In the genomic region with DNA sequence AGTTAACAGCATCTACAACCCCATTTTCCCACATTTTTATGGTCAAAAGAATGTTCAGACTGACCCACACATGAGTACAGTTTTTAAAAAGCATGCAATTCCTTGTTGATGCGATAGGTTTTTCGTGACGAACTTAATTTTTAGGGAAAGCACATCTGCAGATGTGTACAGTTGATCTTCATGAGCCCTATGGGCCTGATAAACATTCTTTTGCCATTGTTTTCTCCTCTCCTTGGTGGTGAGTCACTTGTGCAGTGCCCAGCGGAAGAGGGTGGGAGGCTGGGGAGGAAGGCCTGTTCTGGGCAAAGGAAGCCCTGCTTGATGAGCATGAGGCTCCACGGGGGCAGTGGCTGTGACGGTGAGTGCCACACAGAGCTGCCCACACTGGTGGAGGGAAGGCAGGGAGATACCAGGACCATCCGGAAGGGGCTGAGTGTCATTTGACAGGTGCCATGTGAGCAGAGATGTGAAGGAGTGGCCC, we compare ENCODE assay signal across 8 cellular contexts. TPM values are rescaled to one million over a fixed set of nuclear protein-coding genes. Genes with fewer than 3 reads are reported as not detected.
DNase-seq lines count a peak whose midpoint lies in the region; ATAC-seq and TF ChIP-seq lines count a peak whose summit lies in the region.

No MANE protein-coding gene starts in this region.

- H3K27me3 ChIP-seq in heart left ventricle (no peaks in the 10 kb centered on the region), stomach (no peaks in the 10 kb centered on the region)

- peaks cover 85% of the 10 kb centered on the region for H3K4me1 Mint-ChIP-seq in activated T-cell treated with anti-CD3 and anti-CD28 coated beads, Interleukin-2, amount 50 U/mL, for 72 hours (ENCODE audit: low read depth)

- intact Hi-C loops in heart left ventricle (cut with DNase I) (loop anchor here in 1 of 10 donors (10.0 kb wide), 1 partner anchor 323 kb away; no protein-coding TSS in a partner anchor), stomach (cut with DNase I; ENCODE audit: low total_unique reads) (no loop called here)

- H3K9me3 ChIP-seq in heart left ventricle (no peaks in the 10 kb centered on the region), stomach (no peaks in the 10 kb centered on the region)

- WGBS in heart left ventricle, 4 donors = 33 to 40% (median 33%) methylated on average over 7 of the region's 7 CpGs
- WGBS in stomach, 5 donors = 29 to 42% (median 34%) methylated on average over 6 to 7 of the region's 7 CpGs

- H3K9me3 Mint-ChIP-seq in activated T-cell treated with anti-CD3 and anti-CD28 coated beads, Interleukin-2, amount 50 U/mL, for 72 hours = no peaks in the 10 kb centered on the region

- no peak for TF ChIP-seq EP300 in stomach (IDR thresholded peaks at IDR 0.05)

- H3K27ac Mint-ChIP-seq in activated T-cell treated with anti-CD3 and anti-CD28 coated beads, Interleukin-2, amount 50 U/mL, for 72 hours = peak overlapping the region; percentile 92

- TF ChIP-seq CTCF in heart left ventricle (IDR thresholded peaks at IDR 0.05) (peak in 1 of 12 donors; percentile 10), stomach (IDR thresholded peaks at IDR 0.05) (no peak)

- H3K27me3 Mint-ChIP-seq in activated T-cell treated with anti-CD3 and anti-CD28 coated beads, Interleukin-2, amount 50 U/mL, for 72 hours (ENCODE audit: low read depth) = no peaks in the 10 kb centered on the region

- H3K36me3 Mint-ChIP-seq in activated T-cell treated with anti-CD3 and anti-CD28 coated beads, Interleukin-2, amount 50 U/mL, for 72 hours (ENCODE audit: insufficient read depth in 2 of 2) = peaks cover 21 to 31% of the 10 kb centered on the region in 2 donors

- peak; percentile 28 to 50 for ATAC-seq in activated T-cell treated with anti-CD3 and anti-CD28 coated beads, Interleukin-2, amount 50 U/mL, for 72 hours (replicated peaks in 1 of 2)
- ATAC-seq in heart left ventricle (peak in 3 of 4 donors; percentile 14 to 43 (median 41)), left lobe of liver (no peak)

- H3K4me3 Mint-ChIP-seq in activated T-cell treated with anti-CD3 and anti-CD28 coated beads, Interleukin-2, amount 50 U/mL, for 72 hours = peak overlapping the region; percentile 72 to 76

- no peak for TF ChIP-seq POLR2A in heart left ventricle (IDR thresholded peaks at IDR 0.05)
- no peak for TF ChIP-seq POLR2A in stomach (IDR thresholded peaks at IDR 0.05)

- peak overlapping the region in 10 of 12 donors; percentile 5 to 96 (median 41) for H3K27ac ChIP-seq in heart left ventricle
- peak overlapping the region in 4 of 5 donors; percentile 38 to 98 (median 55) for H3K27ac ChIP-seq in stomach

- H3K36me3 ChIP-seq in heart left ventricle = peaks cover 0 to 28% (median 0%) of the 10 kb centered on the region in 9 donors
- H3K36me3 ChIP-seq in stomach = peaks cover 0 to 27% (median 14%) of the 10 kb centered on the region in 4 donors

- H3K4me3 ChIP-seq in heart left ventricle (peak overlapping the region in 7 of 12 donors; percentile 1 to 27 (median 7)), stomach (peak overlapping the region in 2 of 4 donors; percentile 9 to 36)

- H3K4me1 ChIP-seq in heart left ventricle = peaks cover 60 to 95% (median 91%) of the 10 kb centered on the region in 12 donors
- peaks cover 84 to 91% (median 90%) of the 10 kb centered on the region in 4 donors for H3K4me1 ChIP-seq in stomach

- peak; percentile 32 for DNase-seq in activated gamma-delta T cell treated with Interleukin-2 at 50 U/mL for 16 hours
- DNase-seq in activated gamma-delta T cell (lab: John Stamatoyannopoulos, UW) = no peak
- peak in 1 of 2 donors; percentile 42 for DNase-seq in activated T-cell treated with anti-CD3 and anti-CD28 coated beads, Interleukin-2, amount 50 U/mL, for 72 hours
- peak in 2 of 5 donors; percentile 58 to 69 for DNase-seq in heart left ventricle
- DNase-seq in stomach = no peak
- DNase-seq in NCI-H1436 treated with DMSO at 0.1 percent for 48 hours (lab: John Stamatoyannopoulos, UW) = no peak
- DNase-seq in left lobe of liver (ENCODE audit: low spot score) = no peak
- no peak for DNase-seq in SHP77 treated with DMSO at 0.1 percent for 48 hours (lab: John Stamatoyannopoulos, UW)

RNA-seq across cellular contexts. Expression of a gene that starts 5.3 kb away (rescaled TPM):
- 100 to 1,000 TPM; 327 to 369 TPM for total RNA-seq in activated T-cell treated with anti-CD3 and anti-CD28 coated beads, Interleukin-2, amount 50 U/mL, for 72 hours
- total RNA-seq in heart left ventricle (100 to 1,000 TPM; 271 to 451 (median 310) TPM), stomach (100 to 1,000 TPM; 111 to 289 (median 131) TPM), left lobe of liver (172 TPM)
- polyA plus RNA-seq in heart left ventricle (100 to 1,000 TPM; 217 to 580 TPM), stomach (100 to 1,000 TPM; 230 to 310 (median 271) TPM)

RNA-seq across cellular contexts. Expression of a gene that starts 15.3 kb away (rescaled TPM):
- 10 to 100 TPM; 18.2 to 27.3 TPM for total RNA-seq in activated T-cell treated with anti-CD3 and anti-CD28 coated beads, Interleukin-2, amount 50 U/mL, for 72 hours
- 1 to 10 TPM; 6.2 to 8.4 (median 7.2) TPM for total RNA-seq in heart left ventricle
- 1 to 10 TPM; 9.8 TPM for polyA plus RNA-seq in heart left ventricle
- 10 to 100 TPM in 2 of 5 donors, 1 to 10 TPM in 2, under 1 TPM in 1; 0.58 to 94.7 (median 5.0) TPM for total RNA-seq in stomach
- 10 to 100 TPM; 12.8 to 30.5 (median 20.0) TPM for polyA plus RNA-seq in stomach
- 6.9 TPM for total RNA-seq in left lobe of liver

RNA-seq across cellular contexts. Expression of a gene that starts 21.3 kb away (rescaled TPM):
- total RNA-seq in activated T-cell treated with anti-CD3 and anti-CD28 coated beads, Interleukin-2, amount 50 U/mL, for 72 hours = 10 to 100 TPM; 36.1 to 36.7 TPM
- total RNA-seq in heart left ventricle (100 to 1,000 TPM in 2 of 9 donors, 10 to 100 TPM in 7; 35.5 to 125 (median 51.2) TPM), stomach (100 to 1,000 TPM in 1 of 5 donors, 10 to 100 TPM in 4; 18.7 to 101 (median 77.4) TPM), left lobe of liver (38.0 TPM)
- polyA plus RNA-seq in heart left ventricle (100 to 1,000 TPM in 1 of 2 donors, 10 to 100 TPM in 1; 81.5 to 141 TPM), stomach (100 to 1,000 TPM; 136 to 158 (median 156) TPM)

RNA-seq across cellular contexts. Expression of a gene that starts 52.3 kb away (rescaled TPM):
- 100 to 1,000 TPM; 130 to 148 TPM for total RNA-seq in activated T-cell treated with anti-CD3 and anti-CD28 coated beads, Interleukin-2, amount 50 U/mL, for 72 hours
- 100 to 1,000 TPM; 142 to 290 (median 169) TPM for total RNA-seq in heart left ventricle
- polyA plus RNA-seq in heart left ventricle = 100 to 1,000 TPM; 231 to 358 TPM
- 100 to 1,000 TPM; 179 to 326 (median 230) TPM for total RNA-seq in stomach
- 100 to 1,000 TPM; 457 to 613 (median 592) TPM for polyA plus RNA-seq in stomach
- 128 TPM for total RNA-seq in left lobe of liver
